Comparison of ENCODE assay signal across 8 cellular contexts in genomic region chr20:44714701-44715494, GRCh38. TPM values are rescaled to one million over a fixed set of nuclear protein-coding genes. Genes with fewer than 3 reads are reported as not detected.
DNase-seq lines count a peak whose midpoint lies in the region; ATAC-seq, FAIRE-seq and TF ChIP-seq lines count a peak whose summit lies in the region.

A gene with protein sequence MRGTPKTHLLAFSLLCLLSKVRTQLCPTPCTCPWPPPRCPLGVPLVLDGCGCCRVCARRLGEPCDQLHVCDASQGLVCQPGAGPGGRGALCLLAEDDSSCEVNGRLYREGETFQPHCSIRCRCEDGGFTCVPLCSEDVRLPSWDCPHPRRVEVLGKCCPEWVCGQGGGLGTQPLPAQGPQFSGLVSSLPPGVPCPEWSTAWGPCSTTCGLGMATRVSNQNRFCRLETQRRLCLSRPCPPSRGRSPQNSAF (plus strand): TSS chr20:44715369. CDS start chr20:44715391, 22 bp downstream.

- peaks cover 7% of the 10 kb centered on the region; the same call in 1 of the 2 replicates for H3K4me1 ChIP-seq in SJCRH30

- intact Hi-C loops in posterior vena cava (cut with DNase I): no loop called here

- FAIRE-seq in H54 (lab: Jason Lieb, UNC) (no peak), GM19239 (lab: Jason Lieb, UNC) (no peak)

- H3K36me3 ChIP-seq in SJCRH30: no peaks in the 10 kb centered on the region

- ATAC-seq in GM18907 (IDR thresholded peaks at IDR 0.05; ENCODE audit: unreplicated experiment): no peak

- no peaks in the 10 kb centered on the region for H3K9me3 ChIP-seq in SJCRH30 (replicated peaks)

- peaks cover 80% of the 10 kb centered on the region for H3K27me3 ChIP-seq in SJCRH30

- no peak within 1 kb of the TSS for H3K4me3 ChIP-seq in SJCRH30
- peak within 1 kb of the TSS; percentile 28 for H3K4me3 ChIP-seq in fibroblast of the aortic adventitia (ENCODE audit: low read depth, low read length)

- no peak within 1 kb of the TSS for H3K27ac ChIP-seq in SJCRH30

- no peak for TF ChIP-seq CTCF in fibroblast of the aortic adventitia (IDR thresholded peaks at IDR 0.05; ENCODE audit: insufficient read depth, low read length)

- DNase-seq in H54 (ENCODE audit: insufficient read length, low spot score) (peak; percentile 79), SJCRH30 (peak; percentile 76 to 77), fibroblast of the aortic adventitia (ENCODE audit: low read depth) (peak; percentile 91), posterior vena cava (ENCODE audit: low spot score) (peak; percentile 96), GM19239 (ENCODE audit: insufficient read length, low spot score) (no peak), amniotic stem cell (lab: John Stamatoyannopoulos, UW) (no peak)
- no peak for DNase-seq in activated CD4-positive, CD25-positive, alpha-beta regulatory T cell (lab: John Stamatoyannopoulos, UW)

- no peak for TF ChIP-seq POLR2A in H54 (IDR thresholded peaks at IDR 0.05; ENCODE audit: low read depth, low read length)

RNA-seq across cellular contexts. Expression of the gene that starts here (rescaled TPM):
- total RNA-seq in SJCRH30 (2014; rRNA removed; shearing (Covaris generic)): not detected in 2 replicates
- total RNA-seq in fibroblast of the aortic adventitia (ENCODE audit: low replicate concordance) (67.9 and 266 TPM in 2 replicates), posterior vena cava (100 to 1,000 TPM; 210 to 342 TPM)

Comparison
In these comparisons a context has a peak if more than half of its experiments do, and no peak if none do; other contexts are left out.
1. RNA of the gene that starts here (total RNA-seq): 210 to 342 TPM in posterior vena cava and 67.9 to 266 TPM in fibroblast of the aortic adventitia; not detected in SJCRH30; every median in the first group is over 10 times any median in the second.
2. Peak in DNase-seq in SJCRH30; RNA of the gene not detected or under 1 TPM.
3. DNase-seq: peak in H54 (single experiment), fibroblast of the aortic adventitia (single experiment) and posterior vena cava (single experiment); none in GM19239 (single experiment), amniotic stem cell (single experiment) and activated CD4-positive, CD25-positive, alpha-beta regulatory T cell (0 of 4).